In the genomic region with DNA sequence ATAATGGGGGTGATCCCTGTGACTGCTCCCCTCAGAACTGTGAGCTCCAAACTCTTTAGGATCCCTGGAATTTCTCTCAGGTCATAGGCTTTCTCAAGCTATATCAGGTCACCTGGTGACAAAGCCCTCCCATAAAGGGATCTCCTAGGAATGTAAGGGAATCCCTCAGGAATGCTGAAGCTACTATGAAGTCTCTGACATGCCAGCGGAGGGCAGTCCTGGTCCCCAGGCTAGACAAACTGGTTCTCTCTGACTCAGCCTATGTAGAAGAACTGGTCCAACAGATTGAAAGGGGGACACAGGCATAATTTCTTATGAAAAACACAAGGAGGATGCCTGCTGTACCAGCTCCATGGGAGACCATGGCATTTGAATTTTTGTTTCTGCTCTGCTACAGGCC, we compare ENCODE assay signal across 17 cellular contexts. TPM values are rescaled to one million over a fixed set of nuclear protein-coding genes. Genes with fewer than 3 reads are reported as not detected.
DNase-seq lines count a peak whose midpoint lies in the region; ATAC-seq and TF ChIP-seq lines count a peak whose summit lies in the region.
"Had no signal": no experiment of that assay in that cellular context is flagged by ENCODE, and none has a peak within 500 bp of the region (broad histone marks: within the 10 kb centered on the region; RNA-seq: fewer than 3 reads in every experiment).

No MANE protein-coding gene starts in this region.

- H3K4me1 ChIP-seq in CD4-positive, CD25-positive, alpha-beta regulatory T cell (ENCODE audit: control insufficient read depth, insufficient read depth, low read length, poor library complexity, severe bottlenecking) = peaks cover 8% of the 10 kb centered on the region
- H3K4me1 ChIP-seq in neural progenitor cell (peaks cover under 1% of the 10 kb centered on the region), mucosa of descending colon (ENCODE audit: low read depth) (peaks cover 35% of the 10 kb centered on the region)

- H3K4me3 ChIP-seq in CD4-positive, CD25-positive, alpha-beta regulatory T cell (ENCODE audit: low read depth, low read length) = no peak overlapping the region
- H3K4me3 ChIP-seq in epithelial cell of esophagus (ENCODE audit: low read length) = no peak overlapping the region
- H3K4me3 ChIP-seq in neural progenitor cell = no peak overlapping the region
- no peak overlapping the region for H3K4me3 ChIP-seq in mucosa of descending colon

- intact Hi-C loops in mucosa of descending colon (cut with DNase I, micrococcal nuclease) = no loop called here

- H3K9me3 Mint-ChIP-seq in CD4-positive, CD25-positive, alpha-beta regulatory T cell = no peaks in the 10 kb centered on the region
- H3K9me3 Mint-ChIP-seq in neural progenitor cell = no peaks in the 10 kb centered on the region
- H3K9me3 Mint-ChIP-seq: stimulated activated naive B cell treated with anti-CD40 and anti-IgM and Interleukin-4, amounts not matched to agents 10 μg/mL and 1 μg/mL and 100 μg/mL, for 72 hours had no signal

- H3K4me2 ChIP-seq in neural progenitor cell = no peak overlapping the region

- H3F3A ChIP-seq in neural progenitor cell (ENCODE audit: low read depth) = no peaks in the 10 kb centered on the region

- peaks cover 67% of the 10 kb centered on the region for H3K36me3 ChIP-seq in CD4-positive, CD25-positive, alpha-beta regulatory T cell (ENCODE audit: control insufficient read depth, insufficient read depth, low read length)
- H3K36me3 ChIP-seq in neural progenitor cell (no peaks in the 10 kb centered on the region), mucosa of descending colon (ENCODE audit: low read depth) (no peaks in the 10 kb centered on the region)
- H3K36me3 ChIP-seq: WERI-Rb-1 had no signal

- H3K4me3 Mint-ChIP-seq in CD4-positive, CD25-positive, alpha-beta regulatory T cell = no peak overlapping the region
- H3K4me3 Mint-ChIP-seq in neural progenitor cell = no peak overlapping the region
- H3K4me3 Mint-ChIP-seq: activated CD8-positive, alpha-beta T cell treated with anti-CD3 and anti-CD28 coated beads, Interleukin-2, amount 10 ng/mL, durations not matched to agents 7 days and 5 days; stimulated activated naive B cell treated with anti-CD40 and anti-IgM and Interleukin-4, amounts not matched to agents 10 μg/mL and 1 μg/mL and 100 μg/mL, for 72 hours had no signal

- peaks cover 4% of the 10 kb centered on the region for H4K20me1 ChIP-seq in neural progenitor cell (ENCODE audit: low read depth)

- no peak for ATAC-seq in CD4-positive, CD25-positive, alpha-beta regulatory T cell (ENCODE audit: low read depth in 2 of 2)
- no peak for ATAC-seq in mucosa of descending colon
- ATAC-seq: activated CD8-positive, alpha-beta T cell treated with anti-CD3 and anti-CD28 coated beads, Interleukin-2, amount 10 ng/mL, durations not matched to agents 7 days and 5 days; stimulated activated naive B cell treated with anti-CD40 and anti-IgM and Interleukin-4, amounts not matched to agents 10 μg/mL and 1 μg/mL and 100 μg/mL, for 72 hours had no signal

- no peak overlapping the region for H3K9ac ChIP-seq in neural progenitor cell

- H3K79me2 ChIP-seq in neural progenitor cell (ENCODE audit: low read depth) = peaks cover 8% of the 10 kb centered on the region

- peak; percentile 22 for TF ChIP-seq CTCF in epithelial cell of esophagus (IDR thresholded peaks at IDR 0.05; ENCODE audit: insufficient read depth, low read depth, low read length, missing control alignments)
- peak; percentile 9 for TF ChIP-seq CTCF in neural progenitor cell (IDR thresholded peaks at IDR 0.05)
- TF ChIP-seq CTCF in mucosa of descending colon (IDR thresholded peaks at IDR 0.05) = no peak

- H3K4me1 Mint-ChIP-seq in CD4-positive, CD25-positive, alpha-beta regulatory T cell = peaks cover 1 to 20% (median 6%) of the 10 kb centered on the region in 4 donors
- peaks cover 1% of the 10 kb centered on the region for H3K4me1 Mint-ChIP-seq in neural progenitor cell

- DNase-seq in CD4-positive, CD25-positive, alpha-beta regulatory T cell = no peak
- DNase-seq in HPDE6-E6E7 (ENCODE audit: extremely low spot score) (peak; percentile 76), epithelial cell of esophagus (ENCODE audit: low read depth) (peak; percentile 91), neural progenitor cell (ENCODE audit: low spot score) (peak; percentile 57), mucosa of descending colon (no peak), activated T-cell treated with anti-CD3 and anti-CD28 coated beads for 4 hours (no peak), NOMO-1 (lab: John Stamatoyannopoulos, UW; ENCODE audit: unreplicated experiment in 2 of 2) (no peak)
- DNase-seq in activated T-cell treated with anti-CD3 and anti-CD28 coated beads, Interleukin-2, amount 50 U/mL, for 1 hour = no peak
- DNase-seq: activated CD8-positive, alpha-beta T cell treated with anti-CD3 and anti-CD28 coated beads, Interleukin-2, amount 10 ng/mL, durations not matched to agents 7 days and 5 days; glutamatergic neuron; MM.1S; NCI-H2081; NCI-H526 treated with DMSO at 0.1 percent for 48 hours; OCI-M1; stimulated activated naive B cell treated with anti-CD40 and anti-IgM and Interleukin-4, amounts not matched to agents 10 μg/mL and 1 μg/mL and 100 μg/mL, for 72 hours; WERI-Rb-1 had no signal

- peak overlapping the region in 2 of 3 donors; percentile 27 to 68 for H3K27ac Mint-ChIP-seq in CD4-positive, CD25-positive, alpha-beta regulatory T cell
- H3K27ac Mint-ChIP-seq in neural progenitor cell = no peak overlapping the region
- H3K27ac Mint-ChIP-seq: activated CD8-positive, alpha-beta T cell treated with anti-CD3 and anti-CD28 coated beads, Interleukin-2, amount 10 ng/mL, durations not matched to agents 7 days and 5 days; stimulated activated naive B cell treated with anti-CD40 and anti-IgM and Interleukin-4, amounts not matched to agents 10 μg/mL and 1 μg/mL and 100 μg/mL, for 72 hours had no signal

- H3K27me3 Mint-ChIP-seq in CD4-positive, CD25-positive, alpha-beta regulatory T cell = no peaks in the 10 kb centered on the region
- H3K27me3 Mint-ChIP-seq in neural progenitor cell (ENCODE audit: insufficient read depth, low read depth) = peaks cover 7% of the 10 kb centered on the region
- H3K27me3 Mint-ChIP-seq: stimulated activated naive B cell treated with anti-CD40 and anti-IgM and Interleukin-4, amounts not matched to agents 10 μg/mL and 1 μg/mL and 100 μg/mL, for 72 hours had no signal

- H3K27ac ChIP-seq in CD4-positive, CD25-positive, alpha-beta regulatory T cell (ENCODE audit: insufficient read depth, low read length, poor library complexity, severe bottlenecking) = no peak overlapping the region
- H3K27ac ChIP-seq in neural progenitor cell = no peak overlapping the region
- H3K27ac ChIP-seq: WERI-Rb-1 had no signal

- no peaks in the 10 kb centered on the region for H3K27me3 ChIP-seq in CD4-positive, CD25-positive, alpha-beta regulatory T cell (ENCODE audit: control insufficient read depth, insufficient read depth, low read length)
- no peaks in the 10 kb centered on the region for H3K27me3 ChIP-seq in neural progenitor cell

- H2AFZ ChIP-seq in neural progenitor cell (replicated peaks) = no peak overlapping the region

- peaks cover 46% of the 10 kb centered on the region for H3K36me3 Mint-ChIP-seq in CD4-positive, CD25-positive, alpha-beta regulatory T cell
- peaks cover 13% of the 10 kb centered on the region for H3K36me3 Mint-ChIP-seq in neural progenitor cell

- H3K9me3 ChIP-seq in CD4-positive, CD25-positive, alpha-beta regulatory T cell (ENCODE audit: control insufficient read depth in 2 of 2, low read length in 2 of 2) = no peaks in the 10 kb centered on the region
- H3K9me3 ChIP-seq in neural progenitor cell (ENCODE audit: low read depth) (no peaks in the 10 kb centered on the region), mucosa of descending colon (no peaks in the 10 kb centered on the region)

RNA-seq across cellular contexts. Expression of gene LPCAT4, which starts 6.7 kb away (rescaled TPM):
- 83.2 TPM for total RNA-seq in CD4-positive, CD25-positive, alpha-beta regulatory T cell
- polyA plus RNA-seq in CD4-positive, CD25-positive, alpha-beta regulatory T cell = 10 to 100 TPM; 13.2 to 15.4 (median 14.7) TPM
- 35.1 and 47.1 TPM in 2 replicates for total RNA-seq in neural progenitor cell (ENCODE audit: low replicate concordance)
- total RNA-seq in mucosa of descending colon = 100 to 1,000 TPM; 144 to 236 (median 154) TPM

RNA-seq across cellular contexts. Expression of gene NUTM1, which starts 17.2 kb away (rescaled TPM):
- not detected for total RNA-seq in CD4-positive, CD25-positive, alpha-beta regulatory T cell
- polyA plus RNA-seq in CD4-positive, CD25-positive, alpha-beta regulatory T cell = not detected
- total RNA-seq in neural progenitor cell (ENCODE audit: low replicate concordance) = 0.19 TPM in 1 of 2 replicates, not detected in the other
- not detected for total RNA-seq in mucosa of descending colon
- total RNA-seq: activated CD8-positive, alpha-beta T cell treated with anti-CD3 and anti-CD28 coated beads, Interleukin-2, amount 10 ng/mL, durations not matched to agents 7 days and 5 days; skeletal muscle tissue had no signal

RNA-seq across cellular contexts. Expression of gene NOP10, which starts 17.4 kb away (rescaled TPM):
- total RNA-seq in CD4-positive, CD25-positive, alpha-beta regulatory T cell = 54.1 TPM
- polyA plus RNA-seq in CD4-positive, CD25-positive, alpha-beta regulatory T cell = 100 to 1,000 TPM; 421 to 504 (median 464) TPM
- 123 and 151 TPM in 2 replicates for total RNA-seq in neural progenitor cell (ENCODE audit: low replicate concordance)
- 100 to 1,000 TPM in 2 of 3 donors, 10 to 100 TPM in 1; 90.6 to 129 (median 115) TPM for total RNA-seq in mucosa of descending colon

RNA-seq across cellular contexts. Expression of gene SLC12A6, which starts 22.7 kb away (rescaled TPM):
- total RNA-seq in CD4-positive, CD25-positive, alpha-beta regulatory T cell = 150 TPM
- polyA plus RNA-seq in CD4-positive, CD25-positive, alpha-beta regulatory T cell = 10 to 100 TPM; 14.1 to 18.5 (median 14.5) TPM
- total RNA-seq in neural progenitor cell (ENCODE audit: low replicate concordance) = 16.0 and 17.7 TPM in 2 replicates
- total RNA-seq in mucosa of descending colon = 10 to 100 TPM; 17.7 to 26.2 (median 23.2) TPM

Comparison
In these comparisons a context has a peak if more than half of its experiments do, and no peak if none do; other contexts are left out.
1. DNase-seq: peak in HPDE6-E6E7 (single experiment), epithelial cell of esophagus (single experiment) and neural progenitor cell (single experiment); none in CD4-positive, CD25-positive, alpha-beta regulatory T cell (0 of 3), activated T-cell treated with anti-CD3 and anti-CD28 coated beads, Interleukin-2, amount 50 U/mL, for 1 hour (single experiment), mucosa of descending colon (0 of 3), activated T-cell treated with anti-CD3 and anti-CD28 coated beads for 4 hours (single experiment) and NOMO-1 (0 of 2).